ENCODE assay signal across 26 cellular contexts in the genomic region with DNA sequence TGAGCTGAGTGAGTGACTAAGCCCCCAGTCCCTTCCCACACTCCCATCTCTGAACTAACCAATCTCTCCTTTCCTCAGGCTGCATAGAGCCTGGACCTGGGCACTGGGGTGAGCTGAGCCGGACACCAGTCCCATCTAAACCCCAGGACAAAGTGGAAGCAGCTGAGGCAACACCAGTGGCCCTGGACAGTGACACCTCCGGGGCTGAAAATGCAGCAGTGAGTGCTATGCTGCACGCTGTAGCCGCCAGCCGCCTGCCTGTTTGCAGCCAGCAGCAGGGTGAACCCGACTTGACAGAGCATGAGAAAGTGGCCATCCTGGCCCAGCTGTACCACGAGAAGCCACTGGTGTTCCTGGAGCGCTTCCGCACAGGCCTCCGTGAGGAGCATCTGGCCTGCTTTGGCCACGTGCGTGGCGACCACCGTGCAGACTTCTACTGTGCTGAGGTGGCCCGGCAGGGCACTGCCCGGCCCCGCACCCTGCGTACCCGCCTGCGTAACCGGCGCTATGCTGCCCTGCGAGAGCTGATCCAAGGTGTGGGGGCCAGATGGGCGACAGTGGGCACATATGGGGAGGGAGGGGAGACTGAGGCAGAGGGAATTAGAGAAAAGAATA. TPM values are rescaled to one million over a fixed set of nuclear protein-coding genes. Genes with fewer than 3 reads are reported as not detected.
DNase-seq lines count a peak whose midpoint lies in the region; ATAC-seq and TF ChIP-seq lines count a peak whose summit lies in the region.
"Had no signal": no experiment of that assay in that cellular context is flagged by ENCODE, and none has a peak within 500 bp of the region (broad histone marks: within the 10 kb centered on the region; RNA-seq: fewer than 3 reads in every experiment).

No MANE protein-coding gene starts in this region.

- H3K36me3 Mint-ChIP-seq in CD4-positive, alpha-beta T cell (ENCODE audit: low read depth), result peaks cover 86% of the 10 kb centered on the region
- peaks cover 5% of the 10 kb centered on the region for H3K36me3 Mint-ChIP-seq in IgD-negative memory B cell
- H3K36me3 Mint-ChIP-seq in activated naive CD8-positive, alpha-beta T cell treated with anti-CD3 and anti-CD28 coated beads, Interleukin-2, amount 50 U/mL, for 24 hours (ENCODE audit: low read depth), result peaks cover 41% of the 10 kb centered on the region
- H3K36me3 Mint-ChIP-seq in naive B cell, result peaks cover 8 to 25% of the 10 kb centered on the region in 2 donors

- TF ChIP-seq CTCF in CD4-positive, alpha-beta T cell (IDR thresholded peaks at IDR 0.05), result no peak

- no peak for ATAC-seq in CD4-positive, alpha-beta T cell (ENCODE audit: poor library complexity)
- no peak for ATAC-seq in activated naive CD8-positive, alpha-beta T cell treated with anti-CD3 and anti-CD28 coated beads, Interleukin-2, amount 50 U/mL, for 24 hours
- ATAC-seq in naive B cell (ENCODE audit: low read depth in 2 of 2) (no peak), SK-N-SH treated with all-trans-retinoic acid at 6 μM for 48 hours (no peak)
- ATAC-seq: gastroesophageal sphincter, left lobe of liver had no signal

- no peak for DNase-seq in CD4-positive, alpha-beta T cell
- DNase-seq in activated naive CD8-positive, alpha-beta T cell treated with anti-CD3 and anti-CD28 coated beads, Interleukin-2, amount 50 U/mL, for 24 hours, result no peak
- DNase-seq in naive B cell, result no peak
- DNase-seq in stimulated activated CD4-positive, alpha-beta T cell treated with anti-CD3 and anti-CD28 coated beads, Interleukin-15, amount 100 ng/mL, for 24 hours, result no peak
- DNase-seq in AG08395 (ENCODE audit: low spot score), result no peak
- no peak for DNase-seq in amniotic stem cell (lab: John Stamatoyannopoulos, UW)
- DNase-seq: activated CD8-positive, alpha-beta memory T cell treated with anti-CD3 and anti-CD28 coated beads for 24 hours; activated T-cell treated with anti-CD3 and anti-CD28 coated beads, Interleukin-2, amount 50 U/mL, for 48 hours; colonic mucosa; GDM1; GM23248; hippocampal formation; MG63; NCI-H1417 treated with DMSO at 0.1 percent for 48 hours; NCI-H2107; NCI-H446 treated with DMSO at 0.1 percent for 48 hours; sigmoid colon; SK-N-SH; stimulated activated CD8-positive, alpha-beta memory T cell treated with anti-CD3 and anti-CD28 coated beads, Interleukin-4, amount 100 ng/mL, for 48 hours; T-helper 9 cell had no signal

- H3K27ac ChIP-seq in CD4-positive, alpha-beta T cell (ENCODE audit: low read depth, low read length), result no peak overlapping the region
- H3K27ac ChIP-seq: colonic mucosa, gastroesophageal sphincter, GM23248, sigmoid colon, upper lobe of left lung had no signal

- peak overlapping the region; percentile 26 for H3K27ac Mint-ChIP-seq in CD4-positive, alpha-beta T cell
- H3K27ac Mint-ChIP-seq in IgD-negative memory B cell, result peak overlapping the region in 2 of 3 donors; percentile 27 to 88
- H3K27ac Mint-ChIP-seq in activated naive CD8-positive, alpha-beta T cell treated with anti-CD3 and anti-CD28 coated beads, Interleukin-2, amount 50 U/mL, for 24 hours, result peak overlapping the region; percentile 9
- H3K27ac Mint-ChIP-seq in naive B cell, result peak overlapping the region in 5 of 6 donors; percentile 34 to 82 (median 72)
- H3K27ac Mint-ChIP-seq: nephron had no signal

- peaks cover 50% of the 10 kb centered on the region for H3K4me1 Mint-ChIP-seq in CD4-positive, alpha-beta T cell (ENCODE audit: low read depth)
- H3K4me1 Mint-ChIP-seq in IgD-negative memory B cell (peaks cover 12 to 17% (median 15%) of the 10 kb centered on the region in 3 donors), naive B cell (peaks cover 31 to 53% (median 52%) of the 10 kb centered on the region in 3 donors)
- peaks cover 24% of the 10 kb centered on the region for H3K4me1 Mint-ChIP-seq in activated naive CD8-positive, alpha-beta T cell treated with anti-CD3 and anti-CD28 coated beads, Interleukin-2, amount 50 U/mL, for 24 hours

- CTCF ChIA-PET in CD4-positive, alpha-beta T cell (lab: Charles Lee), result no interaction called here

- peak overlapping the region; percentile 23 for H3K4me3 Mint-ChIP-seq in CD4-positive, alpha-beta T cell
- peak overlapping the region in 2 of 4 donors; percentile 24 to 65 for H3K4me3 Mint-ChIP-seq in IgD-negative memory B cell
- no peak overlapping the region for H3K4me3 Mint-ChIP-seq in activated naive CD8-positive, alpha-beta T cell treated with anti-CD3 and anti-CD28 coated beads, Interleukin-2, amount 50 U/mL, for 24 hours
- peak overlapping the region in 2 of 8 donors; percentile 22 to 43 for H3K4me3 Mint-ChIP-seq in naive B cell

- no peaks in the 10 kb centered on the region for H3K27me3 Mint-ChIP-seq in CD4-positive, alpha-beta T cell
- H3K27me3 Mint-ChIP-seq in IgD-negative memory B cell (no peaks in the 10 kb centered on the region), naive B cell (no peaks in the 10 kb centered on the region)
- H3K27me3 Mint-ChIP-seq in activated naive CD8-positive, alpha-beta T cell treated with anti-CD3 and anti-CD28 coated beads, Interleukin-2, amount 50 U/mL, for 24 hours, result no peaks in the 10 kb centered on the region

- POLR2A ChIA-PET in CD4-positive, alpha-beta T cell (lab: Charles Lee), result no interaction called here

- no peaks in the 10 kb centered on the region for H3K9me3 ChIP-seq in CD4-positive, alpha-beta T cell (ENCODE audit: control insufficient read depth, low read length)
- H3K9me3 ChIP-seq: colonic mucosa, gastroesophageal sphincter, MG63, sigmoid colon, SK-N-SH, upper lobe of left lung had no signal

- intact Hi-C loops in CD4-positive, alpha-beta T cell (cut with DNase I, micrococcal nuclease), result no loop called here

- H3K27me3 ChIP-seq in CD4-positive, alpha-beta T cell (ENCODE audit: control insufficient read depth, insufficient read depth, low read length), result no peaks in the 10 kb centered on the region
- H3K27me3 ChIP-seq: colonic mucosa, gastroesophageal sphincter, MG63, sigmoid colon, upper lobe of left lung had no signal

- no peaks in the 10 kb centered on the region for H3K9me3 Mint-ChIP-seq in CD4-positive, alpha-beta T cell
- H3K9me3 Mint-ChIP-seq in IgD-negative memory B cell (no peaks in the 10 kb centered on the region), naive B cell (no peaks in the 10 kb centered on the region)
- no peaks in the 10 kb centered on the region for H3K9me3 Mint-ChIP-seq in activated naive CD8-positive, alpha-beta T cell treated with anti-CD3 and anti-CD28 coated beads, Interleukin-2, amount 50 U/mL, for 24 hours
- H3K9me3 Mint-ChIP-seq: nephron had no signal

TF ChIP-seq in SK-N-SH treated with all-trans-retinoic acid at 6 μM for 48 hours, 23 proteins besides CTCF, POLR2A, EP300 and RAD21:
- TF ChIP-seq CSDC2 (CRISPR knock-in tag; IDR thresholded peaks at IDR 0.05) (no peak), GLIS3 (CRISPR knock-in tag; IDR thresholded peaks at IDR 0.05) (no peak), PPARA (CRISPR knock-in tag; IDR thresholded peaks at IDR 0.05; ENCODE audit: borderline replicate concordance) (no peak), TCF4 (CRISPR knock-in tag; IDR thresholded peaks at IDR 0.05; ENCODE audit: borderline replicate concordance) (no peak), BACH2 (CRISPR knock-in tag; IDR thresholded peaks at IDR 0.05; ENCODE audit: borderline replicate concordance) (no peak), ARNTL (CRISPR knock-in tag; IDR thresholded peaks at IDR 0.05; ENCODE audit: borderline replicate concordance, low read depth) (no peak), ZFP30 (CRISPR knock-in tag; IDR thresholded peaks at IDR 0.05) (no peak)
- TF ChIP-seq, protein P1, sequence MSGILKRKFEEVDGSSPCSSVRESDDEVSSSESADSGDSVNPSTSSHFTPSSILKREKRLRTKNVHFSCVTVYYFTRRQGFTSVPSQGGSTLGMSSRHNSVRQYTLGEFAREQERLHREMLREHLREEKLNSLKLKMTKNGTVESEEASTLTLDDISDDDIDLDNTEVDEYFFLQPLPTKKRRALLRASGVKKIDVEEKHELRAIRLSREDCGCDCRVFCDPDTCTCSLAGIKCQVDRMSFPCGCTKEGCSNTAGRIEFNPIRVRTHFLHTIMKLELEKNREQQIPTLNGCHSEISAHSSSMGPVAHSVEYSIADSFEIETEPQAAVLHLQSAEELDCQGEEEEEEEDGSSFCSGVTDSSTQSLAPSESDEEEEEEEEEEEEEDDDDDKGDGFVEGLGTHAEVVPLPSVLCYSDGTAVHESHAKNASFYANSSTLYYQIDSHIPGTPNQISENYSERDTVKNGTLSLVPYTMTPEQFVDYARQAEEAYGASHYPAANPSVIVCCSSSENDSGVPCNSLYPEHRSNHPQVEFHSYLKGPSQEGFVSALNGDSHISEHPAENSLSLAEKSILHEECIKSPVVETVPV (CRISPR knock-in tag; IDR thresholded peaks at IDR 0.05), result no peak

RNA-seq across cellular contexts. Expression of a gene that starts 6.4 kb away (rescaled TPM):
- 10 to 100 TPM; 27.3 to 29.7 TPM for total RNA-seq in CD4-positive, alpha-beta T cell
- polyA plus RNA-seq in IgD-negative memory B cell, result 34.5 TPM
- 10 to 100 TPM; 19.8 to 37.2 (median 31.7) TPM for polyA plus RNA-seq in naive B cell (ENCODE audit: low read depth in 6 of 6)

RNA-seq across cellular contexts. Expression of a gene that starts 37.3 kb away (rescaled TPM):
- total RNA-seq in CD4-positive, alpha-beta T cell, result 100 to 1,000 TPM; 406 to 416 TPM
- polyA plus RNA-seq in IgD-negative memory B cell (49.3 TPM), naive B cell (ENCODE audit: low read depth in 6 of 6) (10 to 100 TPM; 20.1 to 61.9 (median 35.4) TPM)

RNA-seq across cellular contexts. Expression of a gene that starts 47.5 kb away (rescaled TPM):
- total RNA-seq in CD4-positive, alpha-beta T cell, result 10 to 100 TPM; 21.1 to 26.8 TPM
- polyA plus RNA-seq in IgD-negative memory B cell, result 10.5 TPM
- 10 to 100 TPM in 5 of 6 donors, 1 to 10 TPM in 1; 3.2 to 17.3 (median 14.3) TPM for polyA plus RNA-seq in naive B cell (ENCODE audit: low read depth in 6 of 6)

RNA-seq across cellular contexts. Expression of a gene that starts 52.2 kb away (rescaled TPM):
- 100 to 1,000 TPM; 367 to 388 TPM for total RNA-seq in CD4-positive, alpha-beta T cell
- polyA plus RNA-seq in IgD-negative memory B cell, result 80.9 TPM
- polyA plus RNA-seq in naive B cell (ENCODE audit: low read depth in 6 of 6), result 10 to 100 TPM; 26.2 to 85.3 (median 54.4) TPM

RNA-seq across cellular contexts. Expression of a gene that starts 59.9 kb away (rescaled TPM):
- total RNA-seq in CD4-positive, alpha-beta T cell, result 1 to 10 TPM; 6.8 to 7.7 TPM
- polyA plus RNA-seq in IgD-negative memory B cell (1.8 TPM), naive B cell (ENCODE audit: low read depth in 6 of 6) (1 to 10 TPM in 5 of 6 donors, not detected in 1; 1.7 to 3.5 (median 2.2) TPM)

Comparison
In these comparisons a context has a peak if more than half of its experiments do, and no peak if none do; other contexts are left out.
1. H3K27ac Mint-ChIP-seq: peak in every context shown above with its lines; median percentile 72 in naive B cell; 58 in IgD-negative memory B cell; 26 in CD4-positive, alpha-beta T cell; 9 in activated naive CD8-positive, alpha-beta T cell treated with anti-CD3 and anti-CD28 coated beads, Interleukin-2, amount 50 U/mL, for 24 hours.